ENCODE assay signal across 8 cellular contexts in genomic region chr1:39410915-39411436, GRCh38.
A peak's percentile ranks its signal among the peaks of the same experiment; 100 is the strongest.
DNase-seq lines count a peak whose midpoint lies in the region; ATAC-seq, FAIRE-seq and TF ChIP-seq lines count a peak whose summit lies in the region.

No MANE protein-coding gene starts in this region.

- no peaks in the 10 kb centered on the region for H3K27me3 ChIP-seq in heart left ventricle
- no peaks in the 10 kb centered on the region for H3K27me3 ChIP-seq in uterus

- DNase-seq in CD14-positive monocyte (ENCODE audit: low spot score) (peak; percentile 61), HTR-8/SVneo (ENCODE audit: insufficient read length, low spot score) (peak; percentile 64), SK-MEL-5 (ENCODE audit: low read depth, low spot score) (peak; percentile 71), heart left ventricle (peak; percentile 84 to 91 (median 86)), posterior cingulate gyrus (peak in 8 of 10 donors; percentile 45 to 92 (median 62)), uterus (peak; percentile 82 to 86)
- DNase-seq in activated naive CD8-positive, alpha-beta T cell treated with anti-CD3 and anti-CD28 coated beads, Interleukin-2, amount 10 ng/mL, durations not matched to agents 7 days and 5 days: peak; percentile 49

- H3K36me3 ChIP-seq in heart left ventricle (peaks cover 0 to 32% (median 10%) of the 10 kb centered on the region in 9 donors), uterus (no peaks in the 10 kb centered on the region)

- no peak overlapping the region for H3K4me3 Mint-ChIP-seq in CD14-positive monocyte
- H3K4me3 Mint-ChIP-seq in activated naive CD8-positive, alpha-beta T cell treated with anti-CD3 and anti-CD28 coated beads, Interleukin-2, amount 10 ng/mL, durations not matched to agents 7 days and 5 days: no peak overlapping the region

- peak overlapping the region in 3 of 7 donors; percentile 17 to 57 (median 52) for H3K27ac Mint-ChIP-seq in CD14-positive monocyte
- no peak overlapping the region for H3K27ac Mint-ChIP-seq in activated naive CD8-positive, alpha-beta T cell treated with anti-CD3 and anti-CD28 coated beads, Interleukin-2, amount 10 ng/mL, durations not matched to agents 7 days and 5 days

- peak; percentile 26 for FAIRE-seq in HTR-8/SVneo (lab: Jason Lieb, UNC)

- no peaks in the 10 kb centered on the region for H3K27me3 Mint-ChIP-seq in CD14-positive monocyte (ENCODE audit: low read depth in 3 of 3)
- no peaks in the 10 kb centered on the region for H3K27me3 Mint-ChIP-seq in activated naive CD8-positive, alpha-beta T cell treated with anti-CD3 and anti-CD28 coated beads, Interleukin-2, amount 10 ng/mL, durations not matched to agents 7 days and 5 days

- H3K27ac ChIP-seq in heart left ventricle (peak overlapping the region in 8 of 12 donors; percentile 16 to 96 (median 92)), uterus (peak overlapping the region; percentile 91 to 93)

- H3K9me3 Mint-ChIP-seq in CD14-positive monocyte: no peaks in the 10 kb centered on the region
- no peaks in the 10 kb centered on the region for H3K9me3 Mint-ChIP-seq in activated naive CD8-positive, alpha-beta T cell treated with anti-CD3 and anti-CD28 coated beads, Interleukin-2, amount 10 ng/mL, durations not matched to agents 7 days and 5 days

- H3K4me1 Mint-ChIP-seq in CD14-positive monocyte: peaks cover 61% of the 10 kb centered on the region
- H3K4me1 Mint-ChIP-seq in activated naive CD8-positive, alpha-beta T cell treated with anti-CD3 and anti-CD28 coated beads, Interleukin-2, amount 10 ng/mL, durations not matched to agents 7 days and 5 days: peaks cover 28% of the 10 kb centered on the region

- ATAC-seq in activated naive CD8-positive, alpha-beta T cell treated with anti-CD3 and anti-CD28 coated beads, Interleukin-2, amount 10 ng/mL, durations not matched to agents 7 days and 5 days (ENCODE audit: low read depth): peak; percentile 14
- ATAC-seq in heart left ventricle (peak; percentile 26 to 53 (median 36)), HG03565 (IDR thresholded peaks at IDR 0.05; ENCODE audit: unreplicated experiment) (no peak)

- no peak for TF ChIP-seq POLR2A in heart left ventricle (IDR thresholded peaks at IDR 0.05)
- TF ChIP-seq POLR2A in uterus (IDR thresholded peaks at IDR 0.05): no peak

- 9 to 14% (median 12%) methylated on average over 3 of the region's 3 CpGs for WGBS in heart left ventricle, 4 donors

- POLR2A ChIA-PET in activated naive CD8-positive, alpha-beta T cell treated with anti-CD3 and anti-CD28 coated beads, Interleukin-2, amount 10 ng/mL, durations not matched to agents 7 days and 5 days (lab: Charles Lee): no interaction called here

- H3K4me3 ChIP-seq in heart left ventricle (peak overlapping the region in 10 of 12 donors; percentile 6 to 97 (median 78)), uterus (peak overlapping the region in 1 of 2 donors; percentile 45)

- peaks cover 17 to 28% of the 10 kb centered on the region in 2 donors for H3K36me3 Mint-ChIP-seq in CD14-positive monocyte
- peaks cover 9% of the 10 kb centered on the region for H3K36me3 Mint-ChIP-seq in activated naive CD8-positive, alpha-beta T cell treated with anti-CD3 and anti-CD28 coated beads, Interleukin-2, amount 10 ng/mL, durations not matched to agents 7 days and 5 days

- intact Hi-C loops in CD14-positive monocyte (cut with micrococcal nuclease): no loop called here
- intact Hi-C loops in heart left ventricle (cut with DNase I): loop anchor here in 4 of 10 donors (2.0 to 10.0 kb wide), 5 partner anchors 18 to 206 kb away; partner anchors contain the start of gene MACF1 (in 1 of the 4)
- intact Hi-C loops in posterior cingulate gyrus (cut with DNase I): loop anchor here (10.0 kb wide), 1 partner anchor 206 kb away; the partner anchor contains the start of gene MACF1
- intact Hi-C loops in uterus (cut with DNase I; ENCODE audit: low total_unique reads): no loop called here

- H3K4me1 ChIP-seq in heart left ventricle: peaks cover 18 to 91% (median 77%) of the 10 kb centered on the region in 12 donors
- H3K4me1 ChIP-seq in uterus: peaks cover 22 to 28% of the 10 kb centered on the region in 2 donors

- in situ Hi-C loops in SK-MEL-5 (cut with HindIII; ENCODE audit: low pct_unique_long_range_greater_than_20kb, low sequenced_read_pairs): no loop called here

- TF ChIP-seq CTCF in CD14-positive monocyte (IDR thresholded peaks at IDR 0.05): peak; percentile 64
- peak; percentile 51 to 84 (median 74) for TF ChIP-seq CTCF in heart left ventricle (IDR thresholded peaks at IDR 0.05)
- TF ChIP-seq CTCF in uterus (IDR thresholded peaks at IDR 0.05): peak; percentile 62 to 78 (median 71)

- H3K9me3 ChIP-seq in heart left ventricle: no peaks in the 10 kb centered on the region
- H3K9me3 ChIP-seq in uterus: no peaks in the 10 kb centered on the region
